ENCODE assay signal across 3 cellular contexts in the genomic region with DNA sequence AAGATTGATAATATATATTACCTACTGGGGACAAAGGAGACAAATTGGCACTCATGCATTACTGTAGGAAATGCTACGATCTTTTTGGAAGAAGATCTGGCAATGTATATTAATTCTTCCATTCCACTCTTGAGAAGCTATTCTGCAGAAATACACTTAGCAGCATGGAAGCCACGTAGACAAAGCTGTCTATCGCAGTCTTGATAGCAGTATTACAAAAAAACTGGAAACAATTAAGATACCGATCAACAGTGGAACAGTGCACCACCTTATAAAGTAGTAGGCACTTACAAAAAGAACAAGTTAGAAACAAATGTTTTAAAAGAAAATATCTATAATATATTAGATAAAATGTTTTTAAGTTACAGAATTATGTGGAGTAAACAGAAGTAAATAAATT.
"Had no signal": no experiment of that assay in that cellular context is flagged by ENCODE, and none has a peak within 500 bp of the region (broad histone marks: within the 10 kb centered on the region; RNA-seq: fewer than 3 reads in every experiment).

No MANE protein-coding gene starts in this region.

- DNase-seq: GDM1, GF-D8 had no signal

- ATAC-seq: GM12878 had no signal

- H3K4me3 ChIP-seq: GM12878 had no signal
